18 cellular contexts compared by ENCODE assay signal in the genomic region with DNA sequence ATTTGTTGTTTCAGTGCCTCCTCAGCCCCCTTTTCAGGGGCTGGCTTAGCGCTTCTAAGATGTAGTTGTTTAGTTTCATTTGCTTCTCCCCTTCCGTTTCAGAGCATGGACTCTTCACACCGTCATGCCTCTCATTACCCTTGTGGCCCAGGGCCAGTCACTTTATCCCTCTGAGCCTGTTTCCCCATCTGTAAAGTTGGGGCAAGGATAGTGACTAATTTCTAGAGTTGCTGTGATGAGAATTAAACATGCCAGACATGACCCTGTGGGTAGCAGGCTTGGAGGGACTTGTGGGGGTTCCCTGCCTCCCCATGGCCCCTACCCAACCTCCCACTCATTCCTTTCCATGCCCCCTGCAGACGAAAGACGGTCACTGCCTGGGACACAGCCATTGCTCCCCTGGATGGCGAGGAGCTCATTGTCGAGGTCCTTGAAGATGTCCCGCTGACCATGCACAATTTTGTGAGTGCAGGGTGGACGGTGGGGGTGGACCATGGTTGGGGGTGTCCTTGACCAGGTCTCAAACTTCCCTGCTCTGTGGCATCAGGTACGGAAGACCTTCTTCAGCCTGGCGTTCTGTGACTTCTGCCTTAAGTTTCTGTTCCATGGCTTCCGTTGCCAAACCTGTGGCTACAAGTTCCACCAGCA. TPM values are rescaled to one million over a fixed set of nuclear protein-coding genes. Genes with fewer than 3 reads are reported as not detected.
DNase-seq lines count a peak whose midpoint lies in the region; ATAC-seq, FAIRE-seq and TF ChIP-seq lines count a peak whose summit lies in the region.
"Had no signal": no experiment of that assay in that cellular context is flagged by ENCODE, and none has a peak within 500 bp of the region (broad histone marks: within the 10 kb centered on the region; RNA-seq: fewer than 3 reads in every experiment).

No MANE protein-coding gene starts in this region.

- CTCF ChIA-PET in CD8-positive, alpha-beta memory T cell (lab: Charles Lee): no interaction called here

- TF ChIP-seq CTCF in HL-60 (IDR thresholded peaks at IDR 0.05; ENCODE audit: insufficient read depth, low read length): no peak
- no peak for TF ChIP-seq CTCF in neural crest cell (conservative IDR thresholded peaks at IDR 0.05)
- TF ChIP-seq CTCF in GM20000 (IDR thresholded peaks at IDR 0.05; ENCODE audit: extremely low read depth, missing control alignments): no peak

- H3K27me3 Mint-ChIP-seq in CD8-positive, alpha-beta memory T cell: peaks cover 0 to 3% of the 10 kb centered on the region in 2 donors
- no peaks in the 10 kb centered on the region for H3K27me3 Mint-ChIP-seq in activated naive CD8-positive, alpha-beta T cell treated with anti-CD3 and anti-CD28 coated beads, Interleukin-2, amount 10 ng/mL, durations not matched to agents 7 days and 5 days
- H3K27me3 Mint-ChIP-seq in neural crest cell (ENCODE audit: low read depth): no peaks in the 10 kb centered on the region
- H3K27me3 Mint-ChIP-seq: CD4-positive, alpha-beta memory T cell had no signal

- H3K36me3 Mint-ChIP-seq in CD8-positive, alpha-beta memory T cell: peaks cover 2 to 70% (median 4%) of the 10 kb centered on the region in 3 donors
- H3K36me3 Mint-ChIP-seq in activated naive CD8-positive, alpha-beta T cell treated with anti-CD3 and anti-CD28 coated beads, Interleukin-2, amount 10 ng/mL, durations not matched to agents 7 days and 5 days: peaks cover 12% of the 10 kb centered on the region
- peaks cover 17% of the 10 kb centered on the region for H3K36me3 Mint-ChIP-seq in neural crest cell (ENCODE audit: low read depth)

- no peak overlapping the region for H3K4me3 ChIP-seq in CD8-positive, alpha-beta memory T cell (ENCODE audit: low read length)
- H3K4me3 ChIP-seq in HL-60 (replicated peaks; ENCODE audit: insufficient read depth, low read length): no peak overlapping the region

- H3K4me3 Mint-ChIP-seq in CD8-positive, alpha-beta memory T cell: peak overlapping the region in 6 of 7 donors; percentile 0 to 88 (median 26)
- H3K4me3 Mint-ChIP-seq in activated naive CD8-positive, alpha-beta T cell treated with anti-CD3 and anti-CD28 coated beads, Interleukin-2, amount 10 ng/mL, durations not matched to agents 7 days and 5 days: no peak overlapping the region
- H3K4me3 Mint-ChIP-seq in neural crest cell: peak overlapping the region; percentile 54

- no peak for ATAC-seq in activated naive CD8-positive, alpha-beta T cell treated with anti-CD3 and anti-CD28 coated beads, Interleukin-2, amount 10 ng/mL, durations not matched to agents 7 days and 5 days (ENCODE audit: low read depth)
- no peak for ATAC-seq in HG03039 (IDR thresholded peaks at IDR 0.05; ENCODE audit: unreplicated experiment)

- H3K27ac Mint-ChIP-seq in CD8-positive, alpha-beta memory T cell: peak overlapping the region in 3 of 8 donors; percentile 7 to 66 (median 43)
- peak overlapping the region; percentile 34 for H3K27ac Mint-ChIP-seq in activated naive CD8-positive, alpha-beta T cell treated with anti-CD3 and anti-CD28 coated beads, Interleukin-2, amount 10 ng/mL, durations not matched to agents 7 days and 5 days
- no peak overlapping the region for H3K27ac Mint-ChIP-seq in neural crest cell (ENCODE audit: unreplicated experiment)

- DNase-seq in CD8-positive, alpha-beta memory T cell: no peak
- DNase-seq in HL-60 (ENCODE audit: low read depth in 1 of 2, low spot score in 1 of 2): no peak
- DNase-seq in activated naive CD8-positive, alpha-beta T cell treated with anti-CD3 and anti-CD28 coated beads, Interleukin-2, amount 10 ng/mL, durations not matched to agents 7 days and 5 days: no peak
- no peak for DNase-seq in neural crest cell (ENCODE audit: low read depth, low spot score)
- no peak for DNase-seq in frontal cortex (ENCODE audit: low spot score in 2 of 2)
- DNase-seq in GM20000 (ENCODE audit: low spot score): no peak
- DNase-seq: activated CD4-positive, alpha-beta T cell treated with anti-CD3 and anti-CD28 coated beads for 48 hours; CD4-positive, alpha-beta memory T cell; central memory CD4-positive, alpha-beta T cell; MM.1S; NCI-H2081 treated with DMSO at 0.1 percent for 48 hours; NCI-H774; stimulated activated CD4-positive, alpha-beta T cell treated with anti-CD3 and anti-CD28 coated beads, Interleukin-15, amount 100 ng/mL, for 24 hours had no signal

- POLR2A ChIA-PET in CD8-positive, alpha-beta memory T cell (lab: Charles Lee): no interaction called here
- POLR2A ChIA-PET in activated naive CD8-positive, alpha-beta T cell treated with anti-CD3 and anti-CD28 coated beads, Interleukin-2, amount 10 ng/mL, durations not matched to agents 7 days and 5 days (lab: Charles Lee): no interaction called here

- no peak overlapping the region for H3K27ac ChIP-seq in CD8-positive, alpha-beta memory T cell (ENCODE audit: low read depth, low read length)
- peak overlapping the region; percentile 70 for H3K27ac ChIP-seq in HL-60 (replicated peaks)

- H3K9me3 Mint-ChIP-seq in CD8-positive, alpha-beta memory T cell: no peaks in the 10 kb centered on the region
- H3K9me3 Mint-ChIP-seq in activated naive CD8-positive, alpha-beta T cell treated with anti-CD3 and anti-CD28 coated beads, Interleukin-2, amount 10 ng/mL, durations not matched to agents 7 days and 5 days: no peaks in the 10 kb centered on the region
- peaks cover 3% of the 10 kb centered on the region for H3K9me3 Mint-ChIP-seq in neural crest cell

- H3K9me3 ChIP-seq in CD8-positive, alpha-beta memory T cell (ENCODE audit: low read length): no peaks in the 10 kb centered on the region

- FAIRE-seq in frontal cortex (lab: Jason Lieb, UNC): no peak
- FAIRE-seq: G401.6, GM18507, HTR-8/SVneo had no signal

- peaks cover 42% of the 10 kb centered on the region for H3K36me3 ChIP-seq in CD8-positive, alpha-beta memory T cell (ENCODE audit: insufficient read depth, low read length)

- H3K27me3 ChIP-seq in CD8-positive, alpha-beta memory T cell (ENCODE audit: insufficient read depth, low read length, poor library complexity, severe bottlenecking): no peaks in the 10 kb centered on the region
- no peaks in the 10 kb centered on the region for H3K27me3 ChIP-seq in HL-60 (ENCODE audit: insufficient read depth, poor library complexity, severe bottlenecking)

- peaks cover 33% of the 10 kb centered on the region for H3K4me1 ChIP-seq in CD8-positive, alpha-beta memory T cell (ENCODE audit: insufficient read depth, low read length)

- peaks cover 32 to 55% (median 36%) of the 10 kb centered on the region in 3 donors for H3K4me1 Mint-ChIP-seq in CD8-positive, alpha-beta memory T cell
- H3K4me1 Mint-ChIP-seq in activated naive CD8-positive, alpha-beta T cell treated with anti-CD3 and anti-CD28 coated beads, Interleukin-2, amount 10 ng/mL, durations not matched to agents 7 days and 5 days: peaks cover 23% of the 10 kb centered on the region
- peaks cover 21% of the 10 kb centered on the region for H3K4me1 Mint-ChIP-seq in neural crest cell

RNA-seq across cellular contexts. Expression of gene ARAF, which starts 3.6 kb away (rescaled TPM):
- total RNA-seq in CD8-positive, alpha-beta memory T cell: 10 to 100 TPM; 85.0 to 88.6 TPM
- polyA plus RNA-seq in CD8-positive, alpha-beta memory T cell: 99.4 TPM
- 10 to 100 TPM; 78.5 to 79.3 TPM for total RNA-seq in activated naive CD8-positive, alpha-beta T cell treated with anti-CD3 and anti-CD28 coated beads, Interleukin-2, amount 10 ng/mL, durations not matched to agents 7 days and 5 days
- total RNA-seq in neural crest cell (55.7 and 56.3 TPM in 2 replicates), frontal cortex (4.5 TPM)

RNA-seq across cellular contexts. Expression of gene TIMP1, which starts 17.7 kb away (rescaled TPM):
- total RNA-seq in CD8-positive, alpha-beta memory T cell: 1 to 10 TPM; 6.9 to 7.8 TPM
- polyA plus RNA-seq in CD8-positive, alpha-beta memory T cell: 170 TPM
- 10 to 100 TPM; 54.9 to 56.0 TPM for total RNA-seq in activated naive CD8-positive, alpha-beta T cell treated with anti-CD3 and anti-CD28 coated beads, Interleukin-2, amount 10 ng/mL, durations not matched to agents 7 days and 5 days
- total RNA-seq in neural crest cell (63.8 and 69.4 TPM in 2 replicates), frontal cortex (2.9 TPM)

RNA-seq across cellular contexts. Expression of gene SYN1, which starts 55.1 kb away (rescaled TPM):
- total RNA-seq in CD8-positive, alpha-beta memory T cell: under 1 TPM; 0.35 to 0.60 TPM
- polyA plus RNA-seq in CD8-positive, alpha-beta memory T cell: 0.94 TPM
- under 1 TPM; 0.37 to 1.00 TPM for total RNA-seq in activated naive CD8-positive, alpha-beta T cell treated with anti-CD3 and anti-CD28 coated beads, Interleukin-2, amount 10 ng/mL, durations not matched to agents 7 days and 5 days
- 4.5 and 4.9 TPM in 2 replicates for total RNA-seq in neural crest cell
- total RNA-seq in frontal cortex: 14.7 TPM
- total RNA-seq: pulmonary artery endothelial cell had no signal

Comparison
In these comparisons a context has a peak if more than half of its experiments do, and no peak if none do; other contexts are left out.
1. RNA of gene ARAF, which starts 3.6 kb away (total RNA-seq): 85.0 to 88.6 TPM in CD8-positive, alpha-beta memory T cell, 78.5 to 79.3 TPM in activated naive CD8-positive, alpha-beta T cell treated with anti-CD3 and anti-CD28 coated beads, Interleukin-2, amount 10 ng/mL, durations not matched to agents 7 days and 5 days and 55.7 to 56.3 TPM in neural crest cell; 4.5 TPM in frontal cortex (single experiment); every median in the first group is over 10 times any median in the second.